ENCODE assay signal across 1 cellular context in genomic region chr16:85308585-85309540, GRCh38.
TF ChIP-seq lines count a peak whose summit lies in the region.

No MANE protein-coding gene starts in this region.

TF ChIP-seq in IMR-90, 13 proteins besides CTCF, POLR2A, EP300 and RAD21:
- TF ChIP-seq ELK1 (IDR thresholded peaks at IDR 0.05; ENCODE audit: borderline replicate concordance, low read depth, low read length) (no peak), SMC3 (IDR thresholded peaks at IDR 0.05; ENCODE audit: low read depth, low read length) (no peak), BHLHE40 (IDR thresholded peaks at IDR 0.05; ENCODE audit: low read depth, low read length) (no peak), USF2 (IDR thresholded peaks at IDR 0.05; ENCODE audit: low read depth, low read length) (no peak), MAFK (IDR thresholded peaks at IDR 0.05; ENCODE audit: low read depth, low read length) (no peak), NFE2L2 (IDR thresholded peaks at IDR 0.05; ENCODE audit: low read depth, low read length) (no peak), MAZ (IDR thresholded peaks at IDR 0.05; ENCODE audit: borderline replicate concordance, low read depth, low read length) (no peak), RFX5 (IDR thresholded peaks at IDR 0.05; ENCODE audit: low read depth, low read length) (no peak), CHD1 (IDR thresholded peaks at IDR 0.05; ENCODE audit: low read depth, low read length) (no peak), CEBPB (IDR thresholded peaks at IDR 0.05; ENCODE audit: low read depth, low read length) (no peak), FOS (IDR thresholded peaks at IDR 0.05; ENCODE audit: low read depth, low read length) (no peak), RCOR1 (IDR thresholded peaks at IDR 0.05; ENCODE audit: insufficient replicate concordance, low read length) (no peak), MXI1 (IDR thresholded peaks at IDR 0.05; ENCODE audit: borderline replicate concordance, low read depth, low read length) (no peak)
